19 cellular contexts compared by ENCODE assay signal in the genomic region with DNA sequence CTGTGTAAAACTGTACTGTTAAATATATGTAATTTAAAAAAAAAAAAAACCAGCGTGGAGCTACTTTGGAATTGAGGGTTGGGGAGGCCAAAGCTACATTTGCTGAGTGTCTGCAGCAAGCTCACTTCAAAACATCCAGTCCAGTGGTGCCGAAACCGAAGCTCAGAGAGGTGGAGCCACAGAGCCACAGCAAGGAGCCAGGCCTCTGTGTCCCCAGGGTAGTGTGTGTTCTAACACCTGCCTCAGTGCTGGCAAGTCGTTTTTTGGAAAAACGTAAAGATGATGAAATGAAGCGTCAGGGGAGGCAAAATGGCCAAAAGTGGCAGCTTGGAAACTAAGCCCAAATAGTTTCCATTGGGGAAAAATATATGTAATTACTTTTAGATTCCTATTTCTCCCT.
"Had no signal": no experiment of that assay in that cellular context is flagged by ENCODE, and none has a peak within 500 bp of the region (broad histone marks: within the 10 kb centered on the region; RNA-seq: fewer than 3 reads in every experiment).

No MANE protein-coding gene starts in this region.

- H3K27ac Mint-ChIP-seq: activated CD4-positive, alpha-beta T cell treated with anti-CD3 and anti-CD28 coated beads, Interleukin-2, amount 10 ng/mL, durations not matched to agents 7 days and 5 days; activated naive CD4-positive, alpha-beta T cell treated with anti-CD3 and anti-CD28 coated beads, Interleukin-2, amount 10 ng/mL, durations not matched to agents 7 days and 5 days; nephron progenitor cell; T-helper 1 cell treated with Interleukin-12 subunit alpha and Interleukin-12 subunit beta and Interleukin-4 antibody, amounts not matched to agents 30 μg/mL and 1 μg/mL, for 36 hours had no signal

- DNase-seq: activated CD4-positive, alpha-beta T cell treated with anti-CD3 and anti-CD28 coated beads, Interleukin-2, amount 10 ng/mL, durations not matched to agents 7 days and 5 days; activated CD8-positive, alpha-beta memory T cell treated with anti-CD3 and anti-CD28 coated beads, Interleukin-2, amount 50 U/mL, for 4 hours; activated naive CD4-positive, alpha-beta T cell treated with anti-CD3 and anti-CD28 coated beads, Interleukin-2, amount 10 ng/mL, durations not matched to agents 7 days and 5 days; activated T-cell treated with anti-CD3 and anti-CD28 coated beads, Interleukin-2, amount 50 U/mL, for 4 hours; aorta; brain microvascular endothelial cell; cerebellar nuclear complex; effector CD4-positive, alpha-beta T cell; nephron progenitor cell; nucleus accumbens; stimulated activated naive CD8-positive, alpha-beta T cell treated with anti-CD3 and anti-CD28 coated beads, Interleukin-15, Interleukin-2, amounts not matched to agents 100 U/mL and 50 U/mL, for 24 hours had no signal

- H3K27me3 Mint-ChIP-seq: activated CD4-positive, alpha-beta T cell treated with anti-CD3 and anti-CD28 coated beads, Interleukin-2, amount 10 ng/mL, durations not matched to agents 7 days and 5 days; activated naive CD4-positive, alpha-beta T cell treated with anti-CD3 and anti-CD28 coated beads, Interleukin-2, amount 10 ng/mL, durations not matched to agents 7 days and 5 days; progenitor cell of endocrine pancreas had no signal

- H3K4me3 ChIP-seq: hepatocyte, right atrium auricular region, tibial nerve, vagina had no signal

- H3K27ac ChIP-seq: brain microvascular endothelial cell, hepatocyte, right atrium auricular region, tibial nerve, vagina had no signal

- H3K9me3 ChIP-seq: right atrium auricular region, tibial nerve, vagina had no signal

- H3K4me1 ChIP-seq: tibial nerve, vagina had no signal

- H3K4me3 Mint-ChIP-seq: activated CD4-positive, alpha-beta T cell treated with anti-CD3 and anti-CD28 coated beads, Interleukin-2, amount 10 ng/mL, durations not matched to agents 7 days and 5 days; activated naive CD4-positive, alpha-beta T cell treated with anti-CD3 and anti-CD28 coated beads, Interleukin-2, amount 10 ng/mL, durations not matched to agents 7 days and 5 days; activated T-cell treated with anti-CD3 and anti-CD28 coated beads, Interleukin-2, amount 50 U/mL, for 4 hours; nephron progenitor cell; T-helper 1 cell treated with Interleukin-12 subunit alpha and Interleukin-12 subunit beta and Interleukin-4 antibody, amounts not matched to agents 30 μg/mL and 1 μg/mL, for 36 hours had no signal

- H3K27me3 ChIP-seq: brain microvascular endothelial cell, hepatocyte, right atrium auricular region, tibial nerve, vagina had no signal

- H3K9me3 Mint-ChIP-seq: activated T-cell treated with anti-CD3 and anti-CD28 coated beads, Interleukin-2, amount 50 U/mL, for 4 hours; T-helper 1 cell treated with Interleukin-12 subunit alpha and Interleukin-12 subunit beta and Interleukin-4 antibody, amounts not matched to agents 30 μg/mL and 1 μg/mL, for 36 hours had no signal

- ATAC-seq: activated CD4-positive, CD25-positive, alpha-beta regulatory T cell treated with anti-CD3 and anti-CD28 coated beads, Interleukin-2, amount 50 U/mL, for 24 hours; activated T-cell treated with anti-CD3 and anti-CD28 coated beads, Interleukin-2, amount 50 U/mL, for 4 hours; esophagus mucosa; stimulated activated naive CD8-positive, alpha-beta T cell treated with anti-CD3 and anti-CD28 coated beads, Interleukin-15, Interleukin-2, amounts not matched to agents 100 U/mL and 50 U/mL, for 24 hours had no signal

- H3K4me1 Mint-ChIP-seq: activated CD4-positive, alpha-beta T cell treated with anti-CD3 and anti-CD28 coated beads, Interleukin-2, amount 10 ng/mL, durations not matched to agents 7 days and 5 days; activated naive CD4-positive, alpha-beta T cell treated with anti-CD3 and anti-CD28 coated beads, Interleukin-2, amount 10 ng/mL, durations not matched to agents 7 days and 5 days had no signal
